Comparison of ENCODE assay signal across 2 cellular contexts in the genomic region with DNA sequence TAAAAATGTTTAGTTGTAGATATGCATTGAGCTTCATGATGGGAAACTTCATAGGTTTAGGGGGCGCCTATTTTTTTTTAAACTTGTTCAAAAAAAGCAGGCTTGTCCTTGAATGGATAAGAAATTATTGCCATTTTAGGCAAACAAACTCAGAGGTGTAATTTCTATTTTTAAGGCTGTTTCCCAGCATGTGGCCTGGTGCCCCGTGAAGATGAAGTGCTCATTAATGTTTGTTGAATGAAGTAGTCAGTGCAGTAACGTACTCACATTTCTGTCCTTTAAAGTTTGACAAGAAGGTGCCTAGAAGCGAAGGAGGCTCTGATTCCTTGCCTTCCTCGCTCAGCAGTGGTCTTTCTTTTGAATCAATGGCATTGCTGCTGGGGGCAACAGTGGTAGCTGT.
TF ChIP-seq lines count a peak whose summit lies in the region.

No MANE protein-coding gene starts in this region.

TF ChIP-seq in IMR-90, 13 proteins besides CTCF, POLR2A, EP300 and RAD21:
- TF ChIP-seq MAFK (IDR thresholded peaks at IDR 0.05; ENCODE audit: low read depth, low read length) (no peak), RFX5 (IDR thresholded peaks at IDR 0.05; ENCODE audit: low read depth, low read length) (no peak), NFE2L2 (IDR thresholded peaks at IDR 0.05; ENCODE audit: low read depth, low read length) (no peak), MXI1 (IDR thresholded peaks at IDR 0.05; ENCODE audit: borderline replicate concordance, low read depth, low read length) (no peak), FOS (IDR thresholded peaks at IDR 0.05; ENCODE audit: low read depth, low read length) (no peak), CHD1 (IDR thresholded peaks at IDR 0.05; ENCODE audit: low read depth, low read length) (no peak), MAZ (IDR thresholded peaks at IDR 0.05; ENCODE audit: borderline replicate concordance, low read depth, low read length) (no peak), CEBPB (IDR thresholded peaks at IDR 0.05; ENCODE audit: low read depth, low read length) (no peak)
- TF ChIP-seq, protein P1, sequence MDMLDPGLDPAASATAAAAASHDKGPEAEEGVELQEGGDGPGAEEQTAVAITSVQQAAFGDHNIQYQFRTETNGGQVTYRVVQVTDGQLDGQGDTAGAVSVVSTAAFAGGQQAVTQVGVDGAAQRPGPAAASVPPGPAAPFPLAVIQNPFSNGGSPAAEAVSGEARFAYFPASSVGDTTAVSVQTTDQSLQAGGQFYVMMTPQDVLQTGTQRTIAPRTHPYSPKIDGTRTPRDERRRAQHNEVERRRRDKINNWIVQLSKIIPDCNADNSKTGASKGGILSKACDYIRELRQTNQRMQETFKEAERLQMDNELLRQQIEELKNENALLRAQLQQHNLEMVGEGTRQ (IDR thresholded peaks at IDR 0.05; ENCODE audit: low read depth, low read length): no peak
- TF ChIP-seq, protein P2, sequence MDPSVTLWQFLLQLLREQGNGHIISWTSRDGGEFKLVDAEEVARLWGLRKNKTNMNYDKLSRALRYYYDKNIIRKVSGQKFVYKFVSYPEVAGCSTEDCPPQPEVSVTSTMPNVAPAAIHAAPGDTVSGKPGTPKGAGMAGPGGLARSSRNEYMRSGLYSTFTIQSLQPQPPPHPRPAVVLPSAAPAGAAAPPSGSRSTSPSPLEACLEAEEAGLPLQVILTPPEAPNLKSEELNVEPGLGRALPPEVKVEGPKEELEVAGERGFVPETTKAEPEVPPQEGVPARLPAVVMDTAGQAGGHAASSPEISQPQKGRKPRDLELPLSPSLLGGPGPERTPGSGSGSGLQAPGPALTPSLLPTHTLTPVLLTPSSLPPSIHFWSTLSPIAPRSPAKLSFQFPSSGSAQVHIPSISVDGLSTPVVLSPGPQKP (IDR thresholded peaks at IDR 0.05; ENCODE audit: borderline replicate concordance, low read depth, low read length): no peak

TF ChIP-seq in K562, 482 proteins besides CTCF, POLR2A, EP300 and RAD21:
- TF ChIP-seq ZNF551 (CRISPR knock-in tag; IDR thresholded peaks at IDR 0.05): no peak
- TF ChIP-seq ZNF165 (CRISPR knock-in tag; IDR thresholded peaks at IDR 0.05; ENCODE audit: borderline replicate concordance): no peak
- no peak for TF ChIP-seq RB1 (IDR thresholded peaks at IDR 0.05; ENCODE audit: low read depth)
TF ChIP-seq in K562: peak in this region for 0.
